14 cellular contexts compared by ENCODE assay signal in genomic region chr1:212254853-212255363, GRCh38. TPM values are rescaled to one million over a fixed set of nuclear protein-coding genes. Genes with fewer than 3 reads are reported as not detected.
DNase-seq lines count a peak whose midpoint lies in the region; ATAC-seq, FAIRE-seq and TF ChIP-seq lines count a peak whose summit lies in the region.
"Had no signal": no experiment of that assay in that cellular context is flagged by ENCODE, and none has a peak within 500 bp of the region (broad histone marks: within the 10 kb centered on the region; RNA-seq: fewer than 3 reads in every experiment).

No MANE protein-coding gene starts in this region.

- H3K27me3 Mint-ChIP-seq in CD4-positive, alpha-beta T cell, result no peaks in the 10 kb centered on the region
- peaks cover 2% of the 10 kb centered on the region for H3K27me3 Mint-ChIP-seq in IgD-negative memory B cell
- H3K27me3 Mint-ChIP-seq in natural killer cell treated with Interleukin-12 subunit alpha and Interleukin-12 subunit beta and Interleukin-15 and Interleukin-18, amount 100 ng/mL, for 72 hours, result no peaks in the 10 kb centered on the region

- no peaks in the 10 kb centered on the region for H3K9me3 ChIP-seq in CD4-positive, alpha-beta T cell (ENCODE audit: control insufficient read depth, low read length)
- H3K9me3 ChIP-seq: colonic mucosa had no signal

- POLR2A ChIA-PET in CD4-positive, alpha-beta T cell (lab: Charles Lee), result interaction anchor here (1.0 to 4.3 kb wide), 5 partner anchors 13 to 220 kb away, joined by 3 to 44 read pairs (median 3); partner anchors contain the start of genes DTL, INTS7 and PPP2R5A

- DNase-seq in CD4-positive, alpha-beta T cell, result no peak
- DNase-seq in amniotic epithelial cell (ENCODE audit: low read depth) (peak; percentile 79), NAMALWA (ENCODE audit: low spot score) (no peak), OCI-M1 (lab: John Stamatoyannopoulos, UW) (no peak), urothelium cell line (ENCODE audit: low spot score) (no peak)
- DNase-seq in natural killer cell treated with Interleukin-12 subunit alpha and Interleukin-12 subunit beta and Interleukin-15 and Interleukin-18, amount 100 ng/mL, for 72 hours (ENCODE audit: low spot score), result no peak
- DNase-seq: activated effector memory CD4-positive, alpha-beta T cell treated with Interleukin-2 at 50 U/mL for 16 hours; colonic mucosa; DMS153; HFFc6; NCI-H345 had no signal

- no peak overlapping the region for H3K27ac ChIP-seq in CD4-positive, alpha-beta T cell (ENCODE audit: low read depth, low read length)
- H3K27ac ChIP-seq: colonic mucosa had no signal

- ATAC-seq in CD4-positive, alpha-beta T cell (ENCODE audit: poor library complexity), result peak; percentile 64
- ATAC-seq in natural killer cell treated with Interleukin-12 subunit alpha and Interleukin-12 subunit beta and Interleukin-15 and Interleukin-18, amount 100 ng/mL, for 72 hours, result no peak

- CTCF ChIA-PET in CD4-positive, alpha-beta T cell (lab: Charles Lee), result interaction anchor here (1.1 kb wide), 1 partner anchor 16 kb away, joined by 3 read pairs; no protein-coding TSS in a partner anchor

- H3K36me3 Mint-ChIP-seq in CD4-positive, alpha-beta T cell (ENCODE audit: low read depth), result no peaks in the 10 kb centered on the region
- peaks cover 3% of the 10 kb centered on the region for H3K36me3 Mint-ChIP-seq in IgD-negative memory B cell
- H3K36me3 Mint-ChIP-seq in natural killer cell treated with Interleukin-12 subunit alpha and Interleukin-12 subunit beta and Interleukin-15 and Interleukin-18, amount 100 ng/mL, for 72 hours, result no peaks in the 10 kb centered on the region

- FAIRE-seq in urothelium cell line (lab: Jason Lieb, UNC), result no peak
- FAIRE-seq: GM12892, TTC549 had no signal

- intact Hi-C loops in CD4-positive, alpha-beta T cell (cut with DNase I, micrococcal nuclease), result loop anchor here in 1 of 2 experiments (2.0 kb wide), 1 partner anchor 30 kb away; the partner anchor contains the start of gene PPP2R5A

- peaks cover 77% of the 10 kb centered on the region for H3K4me1 Mint-ChIP-seq in CD4-positive, alpha-beta T cell (ENCODE audit: low read depth)
- peaks cover 31 to 38% (median 35%) of the 10 kb centered on the region in 3 donors for H3K4me1 Mint-ChIP-seq in IgD-negative memory B cell
- H3K4me1 Mint-ChIP-seq in natural killer cell treated with Interleukin-12 subunit alpha and Interleukin-12 subunit beta and Interleukin-15 and Interleukin-18, amount 100 ng/mL, for 72 hours (ENCODE audit: low read depth in 2 of 2), result peaks cover 44 to 50% of the 10 kb centered on the region in 2 donors

- no peak for TF ChIP-seq CTCF in CD4-positive, alpha-beta T cell (IDR thresholded peaks at IDR 0.05)

- H3K27ac Mint-ChIP-seq in CD4-positive, alpha-beta T cell, result peak overlapping the region; percentile 64
- H3K27ac Mint-ChIP-seq in IgD-negative memory B cell, result peak overlapping the region in 2 of 3 donors; percentile 63 to 76
- peak overlapping the region; percentile 88 to 97 for H3K27ac Mint-ChIP-seq in natural killer cell treated with Interleukin-12 subunit alpha and Interleukin-12 subunit beta and Interleukin-15 and Interleukin-18, amount 100 ng/mL, for 72 hours
- H3K27ac Mint-ChIP-seq: HFFc6 had no signal

- H3K9me3 Mint-ChIP-seq in CD4-positive, alpha-beta T cell, result no peaks in the 10 kb centered on the region
- no peaks in the 10 kb centered on the region for H3K9me3 Mint-ChIP-seq in IgD-negative memory B cell
- no peaks in the 10 kb centered on the region for H3K9me3 Mint-ChIP-seq in natural killer cell treated with Interleukin-12 subunit alpha and Interleukin-12 subunit beta and Interleukin-15 and Interleukin-18, amount 100 ng/mL, for 72 hours
- H3K9me3 Mint-ChIP-seq: HFFc6 had no signal

- H3K27me3 ChIP-seq in CD4-positive, alpha-beta T cell (ENCODE audit: control insufficient read depth, insufficient read depth, low read length), result no peaks in the 10 kb centered on the region
- H3K27me3 ChIP-seq: colonic mucosa had no signal

- peak overlapping the region; percentile 66 for H3K4me3 Mint-ChIP-seq in CD4-positive, alpha-beta T cell
- H3K4me3 Mint-ChIP-seq in IgD-negative memory B cell, result peak overlapping the region in 2 of 4 donors; percentile 7 to 84
- peak overlapping the region; percentile 80 for H3K4me3 Mint-ChIP-seq in natural killer cell treated with Interleukin-12 subunit alpha and Interleukin-12 subunit beta and Interleukin-15 and Interleukin-18, amount 100 ng/mL, for 72 hours
- H3K4me3 Mint-ChIP-seq: HFFc6 had no signal

RNA-seq across cellular contexts. Expression of gene PPP2R5A, which starts 30.3 kb away (rescaled TPM):
- 10 to 100 TPM; 44.3 to 46.2 TPM for total RNA-seq in CD4-positive, alpha-beta T cell
- polyA plus RNA-seq in IgD-negative memory B cell, result 25.1 TPM
- total RNA-seq in natural killer cell treated with Interleukin-12 subunit alpha and Interleukin-12 subunit beta and Interleukin-15 and Interleukin-18, amount 100 ng/mL, for 72 hours, result 10 to 100 TPM; 32.7 to 37.6 TPM
